Comparison of ENCODE assay signal across 1 cellular context in genomic region chr17:61723183-61723582, GRCh38.
TF ChIP-seq lines count a peak whose summit lies in the region.

No MANE protein-coding gene starts in this region.

TF ChIP-seq in K562, 482 proteins besides CTCF, POLR2A, EP300 and RAD21 (continued from another document):
- TF ChIP-seq BCLAF1 (IDR thresholded peaks at IDR 0.05; ENCODE audit: borderline replicate concordance in 1 of 2, control insufficient read depth in 1 of 2, low read depth in 2 of 2, low read length in 1 of 2): peak in 1 of 2 experiments; percentile 67; a peak in 1 of 4 replicates
